Comparison of ENCODE assay signal across 13 cellular contexts in the genomic region with DNA sequence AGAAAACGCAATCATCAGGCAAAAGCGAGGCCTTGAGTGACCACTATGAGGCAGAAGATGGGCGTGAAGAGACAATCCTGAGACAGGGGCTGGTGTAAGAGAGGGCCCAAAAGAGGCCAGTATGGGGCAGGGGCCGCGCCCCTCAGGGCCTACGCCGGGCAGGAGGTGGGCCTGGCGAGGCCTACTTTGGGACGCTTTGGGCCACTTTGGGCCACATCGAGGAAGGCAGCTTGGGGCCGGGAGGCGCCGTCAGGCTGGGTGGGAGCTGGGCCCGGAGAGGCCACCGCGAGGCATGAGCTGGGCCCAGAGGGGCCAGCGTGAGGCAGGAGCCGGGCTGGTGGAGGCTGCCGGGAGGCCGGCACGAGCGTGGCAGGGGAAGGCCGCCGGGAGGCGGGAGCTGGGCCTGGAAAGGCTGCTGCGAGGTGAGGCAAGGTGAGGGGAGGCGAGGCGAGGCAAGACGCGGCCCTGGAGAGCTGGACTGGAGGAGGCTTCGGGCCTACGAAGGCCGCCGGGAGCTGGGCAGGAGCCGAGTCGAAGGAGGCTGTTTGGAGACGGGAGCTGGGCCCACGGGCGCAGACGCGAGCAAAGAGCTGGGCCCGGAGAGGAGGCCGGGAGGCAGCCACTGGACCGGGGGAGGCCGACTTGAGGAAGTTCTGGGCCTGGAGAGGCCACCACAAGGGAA.
A peak's percentile ranks its signal among the peaks of the same experiment; 100 is the strongest.
DNase-seq lines count a peak whose midpoint lies in the region; ATAC-seq and TF ChIP-seq lines count a peak whose summit lies in the region.
"Had no signal": no experiment of that assay in that cellular context is flagged by ENCODE, and none has a peak within 500 bp of the region (broad histone marks: within the 10 kb centered on the region; RNA-seq: fewer than 3 reads in every experiment).

No MANE protein-coding gene starts in this region.

- no peaks in the 10 kb centered on the region for H3K27me3 ChIP-seq in GM23338 (ENCODE audit: insufficient read depth)
- H3K27me3 ChIP-seq in RWPE2 (ENCODE audit: insufficient read depth, poor library complexity, severe bottlenecking) = no peaks in the 10 kb centered on the region
- no peaks in the 10 kb centered on the region for H3K27me3 ChIP-seq in mesenchymal stem cell (ENCODE audit: control insufficient read depth in 1 of 2, insufficient read depth in 1 of 2, low read length in 2 of 2)
- H3K27me3 ChIP-seq in testis = no peaks in the 10 kb centered on the region

- H3K4me3 ChIP-seq in GM23338 (no peak overlapping the region), RWPE2 (ENCODE audit: severe bottlenecking) (no peak overlapping the region), mesenchymal stem cell (ENCODE audit: insufficient read depth in 1 of 2, low read depth in 1 of 2, low read length in 2 of 2) (no peak overlapping the region), testis (peak overlapping the region; percentile 6 to 50)

- no peak overlapping the region for H4K91ac ChIP-seq in mesenchymal stem cell (ENCODE audit: low read length)

- no peak overlapping the region for H4K8ac ChIP-seq in mesenchymal stem cell (ENCODE audit: low read length)

- H3K9me2 ChIP-seq in GM23338 (ENCODE audit: insufficient read depth) = no peaks in the 10 kb centered on the region

- H3F3A ChIP-seq in GM23338 (replicated peaks; ENCODE audit: low read depth) = 0 out of 2 replicates have a peak, but pooled peaks cover 3% of the 10 kb centered on the region

- no peaks in the 10 kb centered on the region; the same call in none of the 3 replicates for H3K9me3 Mint-ChIP-seq in GM23338
- H3K9me3 Mint-ChIP-seq in activated naive CD4-positive, alpha-beta T cell treated with anti-CD3 and anti-CD28 coated beads, Interleukin-2, amount 50 U/mL, for 72 hours = peaks cover 4% of the 10 kb centered on the region in 2 donors
- peaks cover 2% of the 10 kb centered on the region for H3K9me3 Mint-ChIP-seq in activated CD4-positive, alpha-beta T cell treated with anti-CD3 and anti-CD28 coated beads, Interleukin-2, amount 10 ng/mL, durations not matched to agents 7 days and 5 days

- H3K27ac ChIP-seq in GM23338 (ENCODE audit: low read depth) = no peak overlapping the region
- no peak overlapping the region for H3K27ac ChIP-seq in RWPE2 (ENCODE audit: poor library complexity, severe bottlenecking)
- H3K27ac ChIP-seq in mesenchymal stem cell (ENCODE audit: low read length, poor library complexity, severe bottlenecking) = no peak overlapping the region
- peak overlapping the region; percentile 24 to 76 for H3K27ac ChIP-seq in testis
- H3K27ac ChIP-seq: HL-60 had no signal

- H3K23ac ChIP-seq in mesenchymal stem cell (ENCODE audit: low read length in 2 of 2) = no peak overlapping the region

- H3K14ac ChIP-seq in mesenchymal stem cell (ENCODE audit: low read length in 2 of 2) = no peak overlapping the region

- no peak overlapping the region for H2BK5ac ChIP-seq in mesenchymal stem cell (ENCODE audit: low read depth, low read length, poor library complexity, severe bottlenecking)

- ATAC-seq in GM23338 (peak; percentile 83), RWPE2 (ENCODE audit: low read depth) (no peak)
- no peak for ATAC-seq in activated naive CD4-positive, alpha-beta T cell treated with anti-CD3 and anti-CD28 coated beads, Interleukin-2, amount 50 U/mL, for 72 hours

- H3K4me3 Mint-ChIP-seq in GM23338 = no peak overlapping the region; the same call in 2 of the 3 replicates
- no peak overlapping the region for H3K4me3 Mint-ChIP-seq in activated CD4-positive, alpha-beta T cell treated with anti-CD3 and anti-CD28 coated beads, Interleukin-2, amount 10 ng/mL, durations not matched to agents 7 days and 5 days

- CTCF ChIA-PET in activated CD4-positive, alpha-beta T cell treated with anti-CD3 and anti-CD28 coated beads, Interleukin-2, amount 10 ng/mL, durations not matched to agents 7 days and 5 days (lab: Charles Lee) = no interaction called here

- no peak overlapping the region for H3K18ac ChIP-seq in mesenchymal stem cell (ENCODE audit: low read depth in 1 of 2, low read length in 2 of 2)

- H4K20me1 ChIP-seq in GM23338 (replicated peaks; ENCODE audit: insufficient read depth) = no peaks in the 10 kb centered on the region

- intact Hi-C loops in testis (cut with DNase I; ENCODE audit: low total_unique reads) = no loop called here

- no peaks in the 10 kb centered on the region; the same call in 2 of the 3 replicates for H3K4me1 Mint-ChIP-seq in GM23338
- no peaks in the 10 kb centered on the region for H3K4me1 Mint-ChIP-seq in activated CD4-positive, alpha-beta T cell treated with anti-CD3 and anti-CD28 coated beads, Interleukin-2, amount 10 ng/mL, durations not matched to agents 7 days and 5 days

- no peaks in the 10 kb centered on the region for H3K4me1 ChIP-seq in GM23338 (ENCODE audit: insufficient read depth)
- H3K4me1 ChIP-seq in RWPE2 (ENCODE audit: insufficient read depth, poor library complexity, severe bottlenecking) = no peaks in the 10 kb centered on the region
- H3K4me1 ChIP-seq in mesenchymal stem cell (ENCODE audit: control insufficient read depth, insufficient read depth, low read depth, low read length) = peaks cover 9% of the 10 kb centered on the region
- H3K4me1 ChIP-seq in testis = no peaks in the 10 kb centered on the region

- H3K36me3 ChIP-seq in GM23338 (ENCODE audit: insufficient read depth) (no peaks in the 10 kb centered on the region; the same call in 1 of the 2 replicates), RWPE2 (ENCODE audit: low read depth) (0 out of 2 replicates have a peak, but pooled peaks cover 4% of the 10 kb centered on the region), mesenchymal stem cell (ENCODE audit: control insufficient read depth in 1 of 2, insufficient read depth in 2 of 2, low read depth in 1 of 2, low read length in 2 of 2) (peaks cover 3 to 38% of the 10 kb centered on the region in 2 experiments), testis (ENCODE audit: low read depth, missing control alignments) (no peaks in the 10 kb centered on the region)

- H2BK120ac ChIP-seq in mesenchymal stem cell (ENCODE audit: low read depth, low read length) = no peak overlapping the region

- H3K27ac Mint-ChIP-seq in GM23338 = no peak overlapping the region
- peak overlapping the region in 1 of 2 donors; percentile 44 for H3K27ac Mint-ChIP-seq in activated naive CD4-positive, alpha-beta T cell treated with anti-CD3 and anti-CD28 coated beads, Interleukin-2, amount 50 U/mL, for 72 hours
- no peak overlapping the region for H3K27ac Mint-ChIP-seq in activated CD4-positive, alpha-beta T cell treated with anti-CD3 and anti-CD28 coated beads, Interleukin-2, amount 10 ng/mL, durations not matched to agents 7 days and 5 days

- H3K36me3 Mint-ChIP-seq in GM23338 (ENCODE audit: low read depth) = peaks cover 31% of the 10 kb centered on the region
- H3K36me3 Mint-ChIP-seq in activated naive CD4-positive, alpha-beta T cell treated with anti-CD3 and anti-CD28 coated beads, Interleukin-2, amount 50 U/mL, for 72 hours = peaks cover 20 to 21% of the 10 kb centered on the region in 2 donors
- peaks cover 2% of the 10 kb centered on the region for H3K36me3 Mint-ChIP-seq in activated CD4-positive, alpha-beta T cell treated with anti-CD3 and anti-CD28 coated beads, Interleukin-2, amount 10 ng/mL, durations not matched to agents 7 days and 5 days (ENCODE audit: low read depth)

- peaks cover 6% of the 10 kb centered on the region for H3K79me1 ChIP-seq in mesenchymal stem cell (replicated peaks; ENCODE audit: low read length, poor library complexity, severe bottlenecking)

- 95% methylated on average over 44 of the region's 45 CpGs for WGBS in mesenchymal stem cell
- 72 to 82% methylated on average over 44 to 45 of the region's 45 CpGs for WGBS in testis, 2 donors

- H3K9me3 ChIP-seq in RWPE2 (ENCODE audit: severe bottlenecking) = no peaks in the 10 kb centered on the region
- H3K9me3 ChIP-seq in mesenchymal stem cell (ENCODE audit: control insufficient read depth, low read length) = no peaks in the 10 kb centered on the region
- H3K9me3 ChIP-seq in testis = no peaks in the 10 kb centered on the region

- H3K4ac ChIP-seq in mesenchymal stem cell (ENCODE audit: low read depth in 1 of 2, low read length in 2 of 2) = no peak overlapping the region

- peak overlapping the region; percentile 86 for H2BK15ac ChIP-seq in mesenchymal stem cell (ENCODE audit: low read depth, poor library complexity, severe bottlenecking)

- TF ChIP-seq POLR2A in testis (IDR thresholded peaks at IDR 0.05) = no peak

- H3K4me2 ChIP-seq in GM23338 (no peak overlapping the region), mesenchymal stem cell (ENCODE audit: low read length, poor library complexity, severe bottlenecking) (no peak overlapping the region)

- peak overlapping the region; percentile 43 for H2AK5ac ChIP-seq in mesenchymal stem cell (ENCODE audit: low read length, severe bottlenecking)

- H2BK12ac ChIP-seq in mesenchymal stem cell (ENCODE audit: low read length in 2 of 2) = no peak overlapping the region

- H3K9ac ChIP-seq in mesenchymal stem cell (ENCODE audit: low read length) = no peak overlapping the region

- no peaks in the 10 kb centered on the region for H3K79me2 ChIP-seq in GM23338 (replicated peaks; ENCODE audit: insufficient read depth)

- H2AFZ ChIP-seq in GM23338 = no peak overlapping the region
- H2AFZ ChIP-seq in mesenchymal stem cell (ENCODE audit: low read depth, low read length) = no peak overlapping the region

- peaks cover 13% of the 10 kb centered on the region for H3K27me3 Mint-ChIP-seq in GM23338 (ENCODE audit: insufficient read depth, low read depth, poor library complexity)
- no peaks in the 10 kb centered on the region for H3K27me3 Mint-ChIP-seq in activated CD4-positive, alpha-beta T cell treated with anti-CD3 and anti-CD28 coated beads, Interleukin-2, amount 10 ng/mL, durations not matched to agents 7 days and 5 days

- POLR2A ChIA-PET in activated CD4-positive, alpha-beta T cell treated with anti-CD3 and anti-CD28 coated beads, Interleukin-2, amount 10 ng/mL, durations not matched to agents 7 days and 5 days (lab: Charles Lee) = no interaction called here

- TF ChIP-seq CTCF in GM23338 (conservative IDR thresholded peaks at IDR 0.05; ENCODE audit: low read depth in 2 of 2) = peak in 1 of 2 experiments; percentile 29; a peak in 2 of 4 replicates
- TF ChIP-seq CTCF in RWPE2 (IDR thresholded peaks at IDR 0.05; ENCODE audit: poor library complexity, severe bottlenecking) = no peak
- TF ChIP-seq CTCF in testis (IDR thresholded peaks at IDR 0.05) = no peak

- DNase-seq in GM23338 (ENCODE audit: low spot score) = peak; percentile 44
- DNase-seq in RWPE2 (ENCODE audit: low spot score) = peak; percentile 49
- DNase-seq in mesenchymal stem cell = no peak
- peak; percentile 29 for DNase-seq in testis
- DNase-seq in activated naive CD4-positive, alpha-beta T cell treated with anti-CD3 and anti-CD28 coated beads, Interleukin-2, amount 50 U/mL, for 72 hours (ENCODE audit: low spot score in 2 of 2) = no peak
- DNase-seq in NCI-H1436 (lab: John Stamatoyannopoulos, UW) = no peak
- no peak for DNase-seq in activated CD4-positive, alpha-beta T cell treated with anti-CD3 and anti-CD28 coated beads, Interleukin-2, amount 10 ng/mL, durations not matched to agents 7 days and 5 days
- DNase-seq: Calu3, HCEC 1CT, NCI-H1048, NCI-H69, SIG-M5 had no signal

Comparison
In these comparisons a context has a peak if more than half of its experiments do, and no peak if none do; other contexts are left out.
1. DNase-seq: peak in GM23338 (single experiment), RWPE2 (single experiment) and testis (single experiment); none in mesenchymal stem cell (single experiment), activated naive CD4-positive, alpha-beta T cell treated with anti-CD3 and anti-CD28 coated beads, Interleukin-2, amount 50 U/mL, for 72 hours (0 of 2), NCI-H1436 (single experiment) and activated CD4-positive, alpha-beta T cell treated with anti-CD3 and anti-CD28 coated beads, Interleukin-2, amount 10 ng/mL, durations not matched to agents 7 days and 5 days (single experiment).
2. H3K27ac ChIP-seq: peak in testis (2 of 2); none in GM23338 (single experiment), RWPE2 (single experiment) and mesenchymal stem cell (single experiment).
3. H3K4me3 ChIP-seq: peak in testis (2 of 2); none in GM23338 (single experiment), RWPE2 (single experiment) and mesenchymal stem cell (0 of 2).